Comparison of ENCODE assay signal across 1 cellular context in genomic region chr1:36156329-36157114, GRCh38.
A peak's percentile ranks its signal among the peaks of the same experiment; 100 is the strongest.
TF ChIP-seq lines count a peak whose summit lies in the region.

No MANE protein-coding gene starts in this region.

TF ChIP-seq in K562, 482 proteins besides CTCF, POLR2A, EP300 and RAD21 (continued from another document and continues in another):
- TF ChIP-seq ZNF165 (CRISPR knock-in tag; IDR thresholded peaks at IDR 0.05; ENCODE audit: borderline replicate concordance) (no peak), SLC30A9 (CRISPR knock-in tag; IDR thresholded peaks at IDR 0.05) (no peak), STAT5A (IDR thresholded peaks at IDR 0.05; ENCODE audit: borderline replicate concordance, low read length) (no peak), POLR3G (IDR thresholded peaks at IDR 0.05; ENCODE audit: extremely low read depth, insufficient read length, insufficient replicate concordance) (no peak), GABPB2 (CRISPR knock-in tag; conservative IDR thresholded peaks at IDR 0.05) (no peak; the same call in 1 of the 2 replicates), ZNF134 (CRISPR knock-in tag; conservative IDR thresholded peaks at IDR 0.05) (no peak), BRF2 (IDR thresholded peaks at IDR 0.05; ENCODE audit: borderline replicate concordance, insufficient read depth, insufficient read length) (no peak), ZC3H4 (CRISPR knock-in tag; IDR thresholded peaks at IDR 0.05; ENCODE audit: borderline replicate concordance) (no peak), SMAD2 (IDR thresholded peaks at IDR 0.05; ENCODE audit: low read depth, low read length) (no peak), GABPA (tag; conservative IDR thresholded peaks at IDR 0.05; ENCODE audit: low read depth) (0 out of 2 replicates have a peak, but pooled peaks have one; percentile 28), MCM3 (IDR thresholded peaks at IDR 0.05) (no peak), PHF8 (IDR thresholded peaks at IDR 0.05; ENCODE audit: borderline replicate concordance, low read length) (no peak), FOXA1 (IDR thresholded peaks at IDR 0.05; ENCODE audit: borderline replicate concordance) (no peak), CBFA2T3 (IDR thresholded peaks at IDR 0.05) (no peak), LARP7 (IDR thresholded peaks at IDR 0.05) (no peak), TCF7L2 (IDR thresholded peaks at IDR 0.05; ENCODE audit: low read depth, low read length) (no peak), IFI16 (CRISPR knock-in tag; IDR thresholded peaks at IDR 0.05) (no peak), GTF2F1 (IDR thresholded peaks at IDR 0.05; ENCODE audit: low read depth, low read length) (no peak), ZBTB9 (CRISPR knock-in tag; IDR thresholded peaks at IDR 0.05) (peak; percentile 68; the same call in 1 of the 2 replicates), ARID3B (CRISPR knock-in tag; IDR thresholded peaks at IDR 0.05; ENCODE audit: borderline replicate concordance) (no peak), NFIX (CRISPR knock-in tag; IDR thresholded peaks at IDR 0.05; ENCODE audit: low read depth) (no peak), CREM (IDR thresholded peaks at IDR 0.05; ENCODE audit: low read depth) (peak; percentile 17; the same call in 1 of the 2 replicates), MYC (IDR thresholded peaks at IDR 0.05; ENCODE audit: low read depth, low read length) (peak; percentile 58), MYC (CRISPR knock-in tag; IDR thresholded peaks at IDR 0.05; ENCODE audit: borderline replicate concordance, low read depth) (no peak), HMBOX1 (IDR thresholded peaks at IDR 0.05) (no peak), ZNF764 (CRISPR knock-in tag; IDR thresholded peaks at IDR 0.05; ENCODE audit: low read depth) (no peak), DLX4 (CRISPR knock-in tag; IDR thresholded peaks at IDR 0.05) (no peak), SRSF3 (IDR thresholded peaks at IDR 0.05; ENCODE audit: insufficient read depth, low read length) (no peak), MYNN (IDR thresholded peaks at IDR 0.05) (no peak), MYNN (CRISPR knock-in tag; IDR thresholded peaks at IDR 0.05) (no peak), ZNF586 (CRISPR knock-in tag; conservative IDR thresholded peaks at IDR 0.05) (no peak), ZNF57 (CRISPR knock-in tag; IDR thresholded peaks at IDR 0.05) (0 out of 2 replicates have a peak, but pooled peaks have one; percentile 63), ZNF23 (CRISPR knock-in tag; IDR thresholded peaks at IDR 0.05) (no peak), TGIF2 (CRISPR knock-in tag; IDR thresholded peaks at IDR 0.05) (peak; percentile 57), GATAD2A (IDR thresholded peaks at IDR 0.05) (peak; percentile 62; the same call in 1 of the 2 replicates), DEAF1 (CRISPR knock-in tag; IDR thresholded peaks at IDR 0.05) (no peak), ZNF780A (CRISPR knock-in tag; IDR thresholded peaks at IDR 0.05) (no peak), ZNF589 (CRISPR knock-in tag; IDR thresholded peaks at IDR 0.05; ENCODE audit: low read depth) (no peak), EZH2 (IDR thresholded peaks at IDR 0.05; ENCODE audit: borderline replicate concordance, low read depth, low read length) (no peak), ILK (tag; IDR thresholded peaks at IDR 0.05; ENCODE audit: borderline replicate concordance, low read depth) (no peak), SMARCE1 (IDR thresholded peaks at IDR 0.05) (0 out of 2 replicates have a peak, but pooled peaks have one; percentile 30), PYGO2 (tag; IDR thresholded peaks at IDR 0.05) (no peak), GABPB1 (CRISPR knock-in tag; IDR thresholded peaks at IDR 0.05) (peak; percentile 81), ATF3 (IDR thresholded peaks at IDR 0.05) (no peak), ATF3 (CRISPR knock-in tag; conservative IDR thresholded peaks at IDR 0.05) (no peak), MXD1 (CRISPR knock-in tag; IDR thresholded peaks at IDR 0.05; ENCODE audit: borderline replicate concordance, poor library complexity, severe bottlenecking) (no peak), ZNF280A (IDR thresholded peaks at IDR 0.05; ENCODE audit: low read depth, partially characterized antibody) (no peak), ZKSCAN8 (CRISPR knock-in tag; IDR thresholded peaks at IDR 0.05) (no peak), MTA1 (IDR thresholded peaks at IDR 0.05; ENCODE audit: borderline replicate concordance) (0 out of 2 replicates have a peak, but pooled peaks have one; percentile 23), GMEB1 (CRISPR knock-in tag; IDR thresholded peaks at IDR 0.05) (0 out of 2 replicates have a peak, but pooled peaks have one; percentile 22), PRPF4 (IDR thresholded peaks at IDR 0.05; ENCODE audit: insufficient read depth, low read depth, low read length, poor library complexity, severe bottlenecking) (peak; percentile 68), ZBTB43 (CRISPR knock-in tag; IDR thresholded peaks at IDR 0.05) (no peak; the same call in 1 of the 2 replicates), GTF2B (IDR thresholded peaks at IDR 0.05; ENCODE audit: extremely low read depth, insufficient read length) (no peak), MAFG (tag; conservative IDR thresholded peaks at IDR 0.05) (no peak), ZNF778 (CRISPR knock-in tag; IDR thresholded peaks at IDR 0.05) (no peak), TRIM28 (IDR thresholded peaks at IDR 0.05) (no peak), ZNF445 (CRISPR knock-in tag; IDR thresholded peaks at IDR 0.05; ENCODE audit: low read depth) (no peak), RBM34 (IDR thresholded peaks at IDR 0.05; ENCODE audit: borderline replicate concordance, insufficient read depth, low read length) (no peak), WHSC1 (IDR thresholded peaks at IDR 0.05; ENCODE audit: low read length) (no peak), YY1 (IDR thresholded peaks at IDR 0.05; ENCODE audit: borderline replicate concordance in 1 of 3, control insufficient read depth in 1 of 3, extremely low read depth in 1 of 3, insufficient read depth in 3 of 3, insufficient read length in 1 of 3, insufficient replicate concordance in 2 of 3, low read depth in 1 of 3, low read length in 2 of 3) (peak in 1 of 3 experiments; percentile 2), TARDBP (IDR thresholded peaks at IDR 0.05) (no peak), EWSR1 (IDR thresholded peaks at IDR 0.05; ENCODE audit: borderline replicate concordance, low read depth, partially characterized antibody) (no peak)
